In genomic region chr2:119364798-119365197, GRCh38 we compare ENCODE assay signal across 1 cellular context.
TF ChIP-seq lines count a peak whose summit lies in the region.

No MANE protein-coding gene starts in this region.

TF ChIP-seq in WTC11, 78 proteins besides CTCF, POLR2A, EP300 and RAD21 (continued from another document):
- no peak for TF ChIP-seq HMGA2 (CRISPR knock-in tag; IDR thresholded peaks at IDR 0.05)
- no peak for TF ChIP-seq ZNF396 (CRISPR knock-in tag; IDR thresholded peaks at IDR 0.05; ENCODE audit: borderline replicate concordance)
- TF ChIP-seq NFYB (CRISPR knock-in tag; conservative IDR thresholded peaks at IDR 0.05; ENCODE audit: low read depth): no peak
- no peak for TF ChIP-seq EMX1 (CRISPR knock-in tag; IDR thresholded peaks at IDR 0.05)
- TF ChIP-seq ATF1 (CRISPR knock-in tag; IDR thresholded peaks at IDR 0.05): no peak
- TF ChIP-seq, protein P1, sequence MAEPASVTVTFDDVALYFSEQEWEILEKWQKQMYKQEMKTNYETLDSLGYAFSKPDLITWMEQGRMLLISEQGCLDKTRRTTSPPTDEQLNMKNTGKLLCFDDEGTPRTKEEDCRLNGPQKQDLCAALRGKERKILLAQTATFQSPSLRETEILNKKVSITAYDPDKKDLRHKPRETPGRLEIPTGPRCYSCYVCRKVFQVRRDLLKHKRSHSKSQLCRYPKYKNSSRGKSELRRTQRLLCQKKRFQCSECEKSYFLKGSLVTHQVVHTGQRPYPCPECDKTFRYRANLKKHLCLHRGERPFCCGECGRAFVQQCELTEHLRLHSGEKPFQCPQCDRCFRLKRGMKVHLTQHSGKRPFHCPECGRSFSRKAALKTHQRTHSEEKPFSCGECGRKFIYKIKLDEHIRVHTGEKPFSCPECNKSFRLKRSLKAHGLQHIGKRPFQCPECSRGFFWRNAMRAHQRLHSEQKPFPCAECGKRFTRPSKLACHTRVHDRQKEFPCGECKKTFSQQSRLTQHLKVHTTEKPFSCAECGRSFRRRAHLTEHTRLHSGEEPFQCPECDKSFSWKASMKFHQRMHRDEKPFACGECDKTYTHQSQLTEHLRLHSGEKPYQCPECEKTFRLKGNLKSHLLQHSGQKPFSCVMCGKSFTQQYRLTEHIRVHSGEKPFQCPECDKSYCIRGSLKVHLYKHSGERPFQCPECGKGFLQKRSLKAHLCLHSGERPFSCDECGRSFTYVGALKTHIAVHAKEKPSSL (CRISPR knock-in tag; conservative IDR thresholded peaks at IDR 0.05): no peak
- TF ChIP-seq, protein P2, sequence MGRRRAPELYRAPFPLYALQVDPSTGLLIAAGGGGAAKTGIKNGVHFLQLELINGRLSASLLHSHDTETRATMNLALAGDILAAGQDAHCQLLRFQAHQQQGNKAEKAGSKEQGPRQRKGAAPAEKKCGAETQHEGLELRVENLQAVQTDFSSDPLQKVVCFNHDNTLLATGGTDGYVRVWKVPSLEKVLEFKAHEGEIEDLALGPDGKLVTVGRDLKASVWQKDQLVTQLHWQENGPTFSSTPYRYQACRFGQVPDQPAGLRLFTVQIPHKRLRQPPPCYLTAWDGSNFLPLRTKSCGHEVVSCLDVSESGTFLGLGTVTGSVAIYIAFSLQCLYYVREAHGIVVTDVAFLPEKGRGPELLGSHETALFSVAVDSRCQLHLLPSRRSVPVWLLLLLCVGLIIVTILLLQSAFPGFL (CRISPR knock-in tag; IDR thresholded peaks at IDR 0.05; ENCODE audit: borderline replicate concordance): no peak
